ENCODE assay signal across 9 cellular contexts in genomic region chr7:30224511-30225031, GRCh38. TPM values are rescaled to one million over a fixed set of nuclear protein-coding genes. Genes with fewer than 3 reads are reported as not detected.
DNase-seq lines count a peak whose midpoint lies in the region; ATAC-seq, FAIRE-seq and TF ChIP-seq lines count a peak whose summit lies in the region.
"Had no signal": no experiment of that assay in that cellular context is flagged by ENCODE, and none has a peak within 500 bp of the region (broad histone marks: within the 10 kb centered on the region; RNA-seq: fewer than 3 reads in every experiment).

No MANE protein-coding gene starts in this region.

- peaks cover 8% of the 10 kb centered on the region; the same call in 1 of the 2 replicates for H3K36me3 ChIP-seq in Karpas-422 (ENCODE audit: insufficient read depth, low read length)

- H3K27me3 ChIP-seq in Karpas-422 (ENCODE audit: low read length): no peaks in the 10 kb centered on the region

- intact Hi-C loops in sciatic nerve (cut with DNase I): no loop called here

- peaks cover 13% of the 10 kb centered on the region; the same call in 1 of the 2 replicates for H3K9me3 ChIP-seq in Karpas-422 (ENCODE audit: low read length)

- peak; percentile 86 for ATAC-seq in sciatic nerve

- H2AFZ ChIP-seq in Karpas-422 (ENCODE audit: low read length): peak overlapping the region; percentile 31

- no peaks in the 10 kb centered on the region for H3K9me2 ChIP-seq in Karpas-422 (replicated peaks; ENCODE audit: insufficient read depth, low read length)

- H4K20me1 ChIP-seq in Karpas-422 (ENCODE audit: insufficient read depth, low read depth, low read length): no peaks in the 10 kb centered on the region

- TF ChIP-seq CTCF in astrocyte of the spinal cord (IDR thresholded peaks at IDR 0.05; ENCODE audit: low read depth, low read length): no peak

- DNase-seq in GM18507 (ENCODE audit: extremely low spot score, insufficient read length, low read depth) (no peak), Karpas-422 (peak; percentile 57), astrocyte of the spinal cord (ENCODE audit: low read depth, low spot score) (peak; percentile 97), sciatic nerve (ENCODE audit: low spot score) (no peak), NCI-H2029 (lab: John Stamatoyannopoulos, UW) (no peak), SHP77 (lab: John Stamatoyannopoulos, UW) (no peak), SW 1271 (lab: John Stamatoyannopoulos, UW) (no peak)
- DNase-seq in activated CD4-positive, alpha-beta T cell treated with anti-CD3 and anti-CD28 coated beads for 48 hours: no peak
- DNase-seq: NK-92 treated with Interleukin-12 subunit alpha and Interleukin-12 subunit beta, amount 100 ng/mL, for 24 hours had no signal

- H3K9ac ChIP-seq in Karpas-422 (ENCODE audit: low read length): peak overlapping the region; percentile 67

- in situ Hi-C loops in astrocyte of the spinal cord (cut with HindIII; ENCODE audit: low sequenced_read_pairs): no loop called here

- H3K4me2 ChIP-seq in Karpas-422 (ENCODE audit: low read depth, low read length, poor library complexity, severe bottlenecking): peak overlapping the region; percentile 64

- peak overlapping the region; percentile 93 for H3K27ac ChIP-seq in Karpas-422 (ENCODE audit: low read length)

- peaks cover 41% of the 10 kb centered on the region for H3K4me1 ChIP-seq in Karpas-422 (ENCODE audit: low read length)

- peak; percentile 58 for FAIRE-seq in GM18507 (lab: Jason Lieb, UNC)

- no peaks in the 10 kb centered on the region for H3K79me2 ChIP-seq in Karpas-422 (ENCODE audit: low read length)

- H3K4me3 ChIP-seq in Karpas-422 (ENCODE audit: low read length): peak overlapping the region; percentile 21; the same call in 1 of the 2 replicates
- no peak overlapping the region for H3K4me3 ChIP-seq in astrocyte of the spinal cord (ENCODE audit: low read depth, low read length)

RNA-seq across cellular contexts. Expression of gene ZNRF2, which starts 59.8 kb away (rescaled TPM):
- 43.0 and 45.3 TPM in 2 replicates for total RNA-seq in Karpas-422 (2014; rRNA removed; shearing (Covaris generic); ENCODE audit: low replicate concordance)
- total RNA-seq in sciatic nerve: 27.8 TPM

Comparison
In these comparisons a context has a peak if more than half of its experiments do, and no peak if none do; other contexts are left out.
1. DNase-seq: peak in Karpas-422 (single experiment) and astrocyte of the spinal cord (single experiment); none in GM18507 (single experiment), sciatic nerve (single experiment), NCI-H2029 (single experiment), SHP77 (0 of 2), activated CD4-positive, alpha-beta T cell treated with anti-CD3 and anti-CD28 coated beads for 48 hours (single experiment) and SW 1271 (0 of 2).